ENCODE assay signal across 12 cellular contexts in genomic region chr1:93111561-93111960, GRCh38. TPM values are rescaled to one million over a fixed set of nuclear protein-coding genes. Genes with fewer than 3 reads are reported as not detected.
DNase-seq lines count a peak whose midpoint lies in the region; ATAC-seq and TF ChIP-seq lines count a peak whose summit lies in the region.
"Had no signal": no experiment of that assay in that cellular context is flagged by ENCODE, and none has a peak within 500 bp of the region (broad histone marks: within the 10 kb centered on the region; RNA-seq: fewer than 3 reads in every experiment).

No MANE protein-coding gene starts in this region.

- H3K36me3 ChIP-seq in SU-DHL-6 (ENCODE audit: low read length) (peaks cover 57% of the 10 kb centered on the region), thoracic aorta (no peaks in the 10 kb centered on the region)

- H3K27me3 ChIP-seq in SU-DHL-6 (ENCODE audit: low read length) = no peaks in the 10 kb centered on the region
- H3K27me3 ChIP-seq in thoracic aorta (replicated peaks; ENCODE audit: insufficient read depth) = no peaks in the 10 kb centered on the region
- H3K27me3 ChIP-seq: pancreas, suprapubic skin had no signal

- no peaks in the 10 kb centered on the region for H3K9me3 Mint-ChIP-seq in activated naive CD4-positive, alpha-beta T cell treated with anti-CD3 and anti-CD28 coated beads, Interleukin-2, amount 50 U/mL, for 24 hours
- H3K9me3 Mint-ChIP-seq in activated naive CD4-positive, alpha-beta T cell treated with anti-CD3 and anti-CD28 coated beads, Interleukin-2, amount 50 U/mL, for 72 hours = peaks cover 0 to 9% of the 10 kb centered on the region in 2 donors

- no peak overlapping the region for H3K4me3 ChIP-seq in SU-DHL-6 (ENCODE audit: insufficient read depth, low read length, poor library complexity, severe bottlenecking)
- no peak overlapping the region for H3K4me3 ChIP-seq in fibroblast of villous mesenchyme (ENCODE audit: low read depth, low read length)
- peak overlapping the region; percentile 18 for H3K4me3 ChIP-seq in thoracic aorta
- H3K4me3 ChIP-seq: pancreas, suprapubic skin had no signal

- ATAC-seq in activated naive CD4-positive, alpha-beta T cell treated with anti-CD3 and anti-CD28 coated beads, Interleukin-2, amount 50 U/mL, for 72 hours = no peak
- no peak for ATAC-seq in thoracic aorta (ENCODE audit: insufficient number of reproducible peaks, low FRiP score, low read depth)
- ATAC-seq: esophagus mucosa, pancreas had no signal

- H3K9ac ChIP-seq in SU-DHL-6 (ENCODE audit: low read length) = no peak overlapping the region

- H3K9me2 ChIP-seq in SU-DHL-6 (replicated peaks; ENCODE audit: insufficient read depth, low read length) = no peaks in the 10 kb centered on the region

- no peaks in the 10 kb centered on the region for H3K27me3 Mint-ChIP-seq in activated naive CD4-positive, alpha-beta T cell treated with anti-CD3 and anti-CD28 coated beads, Interleukin-2, amount 50 U/mL, for 24 hours
- H3K27me3 Mint-ChIP-seq: activated naive CD8-positive, alpha-beta T cell treated with anti-CD3 and anti-CD28 coated beads, Interleukin-2, amount 10 ng/mL, durations not matched to agents 7 days and 5 days had no signal

- H3K4me1 Mint-ChIP-seq in activated naive CD4-positive, alpha-beta T cell treated with anti-CD3 and anti-CD28 coated beads, Interleukin-2, amount 50 U/mL, for 24 hours = peaks cover 44% of the 10 kb centered on the region

- TF ChIP-seq CTCF in SU-DHL-6 (IDR thresholded peaks at IDR 0.05; ENCODE audit: insufficient read depth, low read length, poor library complexity, severe bottlenecking) = no peak
- no peak for TF ChIP-seq CTCF in fibroblast of villous mesenchyme (IDR thresholded peaks at IDR 0.05; ENCODE audit: insufficient read depth, low read depth, low read length)
- no peak for TF ChIP-seq CTCF in thoracic aorta (IDR thresholded peaks at IDR 0.05)

- H3K27ac ChIP-seq in SU-DHL-6 (ENCODE audit: low read depth, low read length) = peak overlapping the region; percentile 35; the same call in 1 of the 2 replicates
- peak overlapping the region in 1 of 2 donors; percentile 59 for H3K27ac ChIP-seq in thoracic aorta
- H3K27ac ChIP-seq: pancreas, suprapubic skin had no signal

- peak overlapping the region; percentile 7 for H3K27ac Mint-ChIP-seq in activated naive CD4-positive, alpha-beta T cell treated with anti-CD3 and anti-CD28 coated beads, Interleukin-2, amount 50 U/mL, for 24 hours
- H3K27ac Mint-ChIP-seq in activated naive CD4-positive, alpha-beta T cell treated with anti-CD3 and anti-CD28 coated beads, Interleukin-2, amount 50 U/mL, for 72 hours = no peak overlapping the region
- H3K27ac Mint-ChIP-seq: activated naive CD8-positive, alpha-beta T cell treated with anti-CD3 and anti-CD28 coated beads, Interleukin-2, amount 10 ng/mL, durations not matched to agents 7 days and 5 days had no signal

- H3F3A ChIP-seq in SU-DHL-6 (ENCODE audit: insufficient read depth) = peaks cover 18% of the 10 kb centered on the region; the same call in 1 of the 2 replicates

- no peak for DNase-seq in activated naive CD4-positive, alpha-beta T cell treated with anti-CD3 and anti-CD28 coated beads, Interleukin-2, amount 50 U/mL, for 72 hours (ENCODE audit: low spot score in 2 of 2)
- DNase-seq in fibroblast of villous mesenchyme (ENCODE audit: low read depth) = peak; percentile 21
- DNase-seq in thoracic aorta (ENCODE audit: low spot score) = no peak
- DNase-seq in NCI-H524 (lab: John Stamatoyannopoulos, UW) = no peak
- no peak for DNase-seq in NCI-H1105 (lab: John Stamatoyannopoulos, UW)
- DNase-seq in SKM-1 treated with dmso at 0.1 percent for 144 hours (lab: John Stamatoyannopoulos, UW; ENCODE audit: unreplicated experiment) = no peak
- DNase-seq: activated naive CD8-positive, alpha-beta T cell treated with anti-CD3 and anti-CD28 coated beads, Interleukin-2, amount 10 ng/mL, durations not matched to agents 7 days and 5 days; pancreas had no signal

- no peaks in the 10 kb centered on the region for H3K9me3 ChIP-seq in SU-DHL-6 (ENCODE audit: insufficient read depth, low read length)
- H3K9me3 ChIP-seq in thoracic aorta = no peaks in the 10 kb centered on the region
- H3K9me3 ChIP-seq: pancreas, suprapubic skin had no signal

- H3K4me2 ChIP-seq in SU-DHL-6 (ENCODE audit: low read depth, low read length, poor library complexity, severe bottlenecking) = no peak overlapping the region

- no peak overlapping the region for H2AFZ ChIP-seq in SU-DHL-6 (ENCODE audit: low read depth, low read length, severe bottlenecking)

- H3K4me3 Mint-ChIP-seq in activated naive CD4-positive, alpha-beta T cell treated with anti-CD3 and anti-CD28 coated beads, Interleukin-2, amount 50 U/mL, for 24 hours = no peak overlapping the region
- H3K4me3 Mint-ChIP-seq: activated naive CD8-positive, alpha-beta T cell treated with anti-CD3 and anti-CD28 coated beads, Interleukin-2, amount 10 ng/mL, durations not matched to agents 7 days and 5 days had no signal

- peaks cover 27% of the 10 kb centered on the region for H4K20me1 ChIP-seq in SU-DHL-6 (ENCODE audit: low read depth, low read length)

- peaks cover 92% of the 10 kb centered on the region for H3K79me2 ChIP-seq in SU-DHL-6 (ENCODE audit: insufficient read depth, low read length)

- H3K36me3 Mint-ChIP-seq in activated naive CD4-positive, alpha-beta T cell treated with anti-CD3 and anti-CD28 coated beads, Interleukin-2, amount 50 U/mL, for 24 hours = peaks cover 26% of the 10 kb centered on the region
- peaks cover 18 to 40% of the 10 kb centered on the region in 2 donors for H3K36me3 Mint-ChIP-seq in activated naive CD4-positive, alpha-beta T cell treated with anti-CD3 and anti-CD28 coated beads, Interleukin-2, amount 50 U/mL, for 72 hours

- peaks cover 17 to 18% of the 10 kb centered on the region in 2 donors for H3K4me1 ChIP-seq in thoracic aorta (ENCODE audit: control insufficient read depth in 1 of 2, low read depth in 2 of 2)
- H3K4me1 ChIP-seq: suprapubic skin had no signal

RNA-seq across cellular contexts. Expression of gene MTF2, which starts 32.5 kb away (rescaled TPM):
- 10 to 100 TPM; 69.7 to 98.7 TPM for total RNA-seq in activated naive CD4-positive, alpha-beta T cell treated with anti-CD3 and anti-CD28 coated beads, Interleukin-2, amount 50 U/mL, for 72 hours
- 20.9 and 31.1 TPM in 2 replicates for total RNA-seq in fibroblast of villous mesenchyme
- total RNA-seq in thoracic aorta = 10 to 100 TPM; 23.2 to 27.8 TPM
